In genomic region chr13:79508224-79508961, GRCh38 we compare ENCODE assay signal across 1 cellular context.
TF ChIP-seq lines count a peak whose summit lies in the region.

No MANE protein-coding gene starts in this region.

TF ChIP-seq in K562, 482 proteins besides CTCF, POLR2A, EP300 and RAD21 (continues in another document):
- TF ChIP-seq MEF2D (tag; conservative IDR thresholded peaks at IDR 0.05; ENCODE audit: low read depth) (0 out of 2 replicates have a peak, but pooled peaks have one; percentile 40), ZFPM2 (CRISPR knock-in tag; IDR thresholded peaks at IDR 0.05) (no peak), ZNF668 (CRISPR knock-in tag; IDR thresholded peaks at IDR 0.05) (peak; percentile 17; the same call in 1 of the 2 replicates), BHLHE40 (IDR thresholded peaks at IDR 0.05; ENCODE audit: low read length) (no peak), PTTG1 (tag; IDR thresholded peaks at IDR 0.05; ENCODE audit: low read depth) (0 out of 2 replicates have a peak, but pooled peaks have one; percentile 24), BRF1 (IDR thresholded peaks at IDR 0.05; ENCODE audit: borderline replicate concordance, extremely low read depth, insufficient read length) (no peak), SRSF9 (IDR thresholded peaks at IDR 0.05; ENCODE audit: borderline replicate concordance, low read depth, low read length) (no peak), SMAD3 (CRISPR knock-in tag; conservative IDR thresholded peaks at IDR 0.05) (0 out of 2 replicates have a peak, but pooled peaks have one; percentile 47), CBFA2T2 (conservative IDR thresholded peaks at IDR 0.05) (no peak), ARNT (IDR thresholded peaks at IDR 0.05) (no peak), ZNF395 (CRISPR knock-in tag; IDR thresholded peaks at IDR 0.05) (peak; percentile 45; the same call in 1 of the 2 replicates), CREB3 (tag; conservative IDR thresholded peaks at IDR 0.05; ENCODE audit: low read depth) (0 out of 2 replicates have a peak, but pooled peaks have one; percentile 62), ZNF311 (CRISPR knock-in tag; IDR thresholded peaks at IDR 0.05) (peak; percentile 86), SP2 (IDR thresholded peaks at IDR 0.05; ENCODE audit: extremely low read depth, low read depth, low read length, poor library complexity, severe bottlenecking) (no peak), ZNF12 (CRISPR knock-in tag; IDR thresholded peaks at IDR 0.05) (no peak), JUND (IDR thresholded peaks at IDR 0.05; ENCODE audit: borderline replicate concordance, low read depth, low read length) (no peak), JUND (tag; IDR thresholded peaks at IDR 0.05; ENCODE audit: borderline replicate concordance, low read depth, low read length) (no peak), RFX1 (IDR thresholded peaks at IDR 0.05) (peak; percentile 19; the same call in 1 of the 2 replicates), MAZ (CRISPR knock-in tag; conservative IDR thresholded peaks at IDR 0.05 in 1 of 2, IDR thresholded peaks at IDR 0.05 in 1 of 2) (no peak), PCBP2 (IDR thresholded peaks at IDR 0.05; ENCODE audit: low read depth, low read length, poor library complexity, severe bottlenecking) (no peak), ZNF740 (CRISPR knock-in tag; IDR thresholded peaks at IDR 0.05) (no peak), ZNF740 (tag; IDR thresholded peaks at IDR 0.05) (peak in 1 of 2 experiments; percentile 56; a peak in 1 of 4 replicates), NFXL1 (CRISPR knock-in tag; IDR thresholded peaks at IDR 0.05) (no peak), PTRF (tag; IDR thresholded peaks at IDR 0.05) (peak; percentile 62), POLR2B (IDR thresholded peaks at IDR 0.05; ENCODE audit: low read depth, partially characterized antibody) (no peak), MEIS2 (IDR thresholded peaks at IDR 0.05; ENCODE audit: partially characterized antibody) (no peak), NEUROD1 (IDR thresholded peaks at IDR 0.05; ENCODE audit: borderline replicate concordance, low read depth, low read length, partially characterized antibody) (no peak), POLR3G (IDR thresholded peaks at IDR 0.05; ENCODE audit: extremely low read depth, insufficient read length, insufficient replicate concordance) (no peak), KDM4B (IDR thresholded peaks at IDR 0.05; ENCODE audit: borderline replicate concordance in 2 of 2, low read depth in 1 of 2) (no peak), SMARCA4 (IDR thresholded peaks at IDR 0.05) (no peak), CEBPZ (IDR thresholded peaks at IDR 0.05; ENCODE audit: borderline replicate concordance, low read depth, low read length) (no peak), BACH1 (tag; IDR thresholded peaks at IDR 0.05) (0 out of 2 replicates have a peak, but pooled peaks have one; percentile 33), ELF1 (tag; IDR thresholded peaks at IDR 0.05) (no peak), ZNF639 (CRISPR knock-in tag; conservative IDR thresholded peaks at IDR 0.05 in 1 of 2, IDR thresholded peaks at IDR 0.05 in 1 of 2) (peak in 1 of 2 experiments; percentile 42; a peak in 1 of 4 replicates), ZBED1 (IDR thresholded peaks at IDR 0.05) (no peak), ZFX (CRISPR knock-in tag; IDR thresholded peaks at IDR 0.05) (no peak), ATF6 (CRISPR knock-in tag; IDR thresholded peaks at IDR 0.05) (no peak), POU5F1 (IDR thresholded peaks at IDR 0.05; ENCODE audit: borderline replicate concordance, low read depth, low read length, partially characterized antibody) (no peak), ZNF766 (CRISPR knock-in tag; conservative IDR thresholded peaks at IDR 0.05) (no peak), CREM (IDR thresholded peaks at IDR 0.05; ENCODE audit: low read depth) (no peak), TEAD1 (CRISPR knock-in tag; IDR thresholded peaks at IDR 0.05) (peak in 1 of 2 experiments; percentile 49; a peak in 1 of 4 replicates), SUPT5H (IDR thresholded peaks at IDR 0.05) (no peak), ZBTB49 (CRISPR knock-in tag; IDR thresholded peaks at IDR 0.05; ENCODE audit: borderline replicate concordance) (no peak), ZNF41 (CRISPR knock-in tag; conservative IDR thresholded peaks at IDR 0.05) (0 out of 2 replicates have a peak, but pooled peaks have one; percentile 21), BCLAF1 (IDR thresholded peaks at IDR 0.05; ENCODE audit: borderline replicate concordance in 1 of 2, control insufficient read depth in 1 of 2, low read depth in 2 of 2, low read length in 1 of 2) (no peak), NR2C1 (IDR thresholded peaks at IDR 0.05) (no peak), NR2C1 (tag; IDR thresholded peaks at IDR 0.05) (0 out of 2 replicates have a peak, but pooled peaks have one; percentile 13), DMBX1 (CRISPR knock-in tag; IDR thresholded peaks at IDR 0.05; ENCODE audit: borderline replicate concordance) (peak; percentile 57; the same call in 1 of the 2 replicates)
